ENCODE assay signal across 26 cellular contexts in the genomic region with DNA sequence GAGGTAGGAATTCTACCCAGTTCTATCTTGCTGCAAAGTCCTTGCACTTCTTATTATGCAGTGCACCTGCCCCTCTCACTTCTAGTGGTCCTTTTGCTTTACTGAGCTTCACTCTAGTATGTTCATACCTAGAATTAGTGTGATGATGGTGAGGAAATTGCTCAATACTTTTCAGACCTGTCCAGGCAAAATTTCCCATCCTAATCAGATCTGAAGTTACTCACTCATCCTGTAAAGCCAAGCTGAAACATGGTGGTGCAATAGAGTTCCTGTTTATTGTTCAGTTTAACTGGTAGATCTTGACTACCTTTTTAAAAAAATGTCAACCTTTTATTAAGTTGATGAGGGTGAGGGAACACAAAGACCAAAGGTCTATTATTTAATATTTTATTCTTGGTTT. TPM values are rescaled to one million over a fixed set of nuclear protein-coding genes. Genes with fewer than 3 reads are reported as not detected.
DNase-seq lines count a peak whose midpoint lies in the region; ATAC-seq and TF ChIP-seq lines count a peak whose summit lies in the region.
"Had no signal": no experiment of that assay in that cellular context is flagged by ENCODE, and none has a peak within 500 bp of the region (broad histone marks: within the 10 kb centered on the region; RNA-seq: fewer than 3 reads in every experiment).

No MANE protein-coding gene starts in this region.

- no peak overlapping the region for H4K8ac ChIP-seq in trophoblast cell (ENCODE audit: low read depth, low read length)

- H2BK120ac ChIP-seq in trophoblast cell (ENCODE audit: insufficient read depth, low read length, poor library complexity) = no peak overlapping the region

- H4K91ac ChIP-seq in trophoblast cell (ENCODE audit: low read depth, low read length) = no peak overlapping the region

- H3K36me3 Mint-ChIP-seq in activated CD8-positive, alpha-beta memory T cell treated with anti-CD3 and anti-CD28 coated beads, Interleukin-2, amount 10 ng/mL, durations not matched to agents 7 days and 5 days = no peaks in the 10 kb centered on the region
- H3K36me3 Mint-ChIP-seq: CD4-positive, alpha-beta memory T cell; T-cell had no signal

- no peak overlapping the region for H3K9ac ChIP-seq in trophoblast cell (ENCODE audit: low read length)

- H2BK5ac ChIP-seq in trophoblast cell (ENCODE audit: low read depth, low read length, poor library complexity) = no peak overlapping the region

- H3K36me3 ChIP-seq in RWPE2 (ENCODE audit: low read depth) (no peaks in the 10 kb centered on the region), trophoblast cell (ENCODE audit: control insufficient read depth in 1 of 2, insufficient read depth in 2 of 2, low read length in 2 of 2) (no peaks in the 10 kb centered on the region)

- no peaks in the 10 kb centered on the region for H3K9me3 Mint-ChIP-seq in activated CD8-positive, alpha-beta memory T cell treated with anti-CD3 and anti-CD28 coated beads, Interleukin-2, amount 10 ng/mL, durations not matched to agents 7 days and 5 days (ENCODE audit: low read depth)

- H2BK12ac ChIP-seq in trophoblast cell (ENCODE audit: low read length) = no peak overlapping the region

- H3K14ac ChIP-seq in trophoblast cell (ENCODE audit: low read length) = no peak overlapping the region

- H3K4me2 ChIP-seq in trophoblast cell (ENCODE audit: low read length) = no peak overlapping the region
- H3K4me2 ChIP-seq: PC-9 had no signal

- no peak overlapping the region for H3K4ac ChIP-seq in trophoblast cell (ENCODE audit: low read depth, low read length)

- H3K4me3 Mint-ChIP-seq in activated CD8-positive, alpha-beta memory T cell treated with anti-CD3 and anti-CD28 coated beads, Interleukin-2, amount 10 ng/mL, durations not matched to agents 7 days and 5 days = no peak overlapping the region
- H3K4me3 Mint-ChIP-seq: CD4-positive, alpha-beta memory T cell; T-cell had no signal

- H3K4me1 Mint-ChIP-seq in activated CD8-positive, alpha-beta memory T cell treated with anti-CD3 and anti-CD28 coated beads, Interleukin-2, amount 10 ng/mL, durations not matched to agents 7 days and 5 days = no peaks in the 10 kb centered on the region
- H3K4me1 Mint-ChIP-seq: CD4-positive, alpha-beta memory T cell; T-cell had no signal

- H3K79me2 ChIP-seq in trophoblast cell (ENCODE audit: control insufficient read depth, insufficient read depth, low read length, poor library complexity) = no peaks in the 10 kb centered on the region

- H3K23ac ChIP-seq in trophoblast cell (ENCODE audit: low read length) = no peak overlapping the region

- H3K27ac ChIP-seq in RWPE2 (ENCODE audit: poor library complexity, severe bottlenecking) = peak overlapping the region; percentile 71
- no peak overlapping the region for H3K27ac ChIP-seq in trophoblast cell (ENCODE audit: low read depth, low read length)
- H3K27ac ChIP-seq: PC-9 had no signal

- H3K79me1 ChIP-seq in trophoblast cell (ENCODE audit: low read length) = no peaks in the 10 kb centered on the region

- DNase-seq in NCI-H226 (peak; percentile 75), RWPE2 (ENCODE audit: low spot score) (no peak), trophoblast cell (peak; percentile 42 to 80), H4 (ENCODE audit: low spot score) (no peak)
- DNase-seq in activated CD8-positive, alpha-beta memory T cell treated with anti-CD3 and anti-CD28 coated beads, Interleukin-2, amount 10 ng/mL, durations not matched to agents 7 days and 5 days = no peak
- DNase-seq: C1 segment of cervical spinal cord; CD4-positive, alpha-beta memory T cell; COR-L47; DMS53; GOT3; HCEC 1CT; IMR-90; KG1; MM.1S; NCI-H1048; NCI-H1417 treated with DMSO at 0.1 percent for 48 hours; NCI-H1694 treated with DMSO at 0.1 percent for 48 hours; NCI-H2081; NCI-H2171 treated with DMSO at 0.1 percent for 48 hours; NCI-H524; NCI-H748 treated with DMSO at 0.1 percent for 48 hours; PC-9; SHP77; T-cell had no signal

- CTCF ChIA-PET in activated CD8-positive, alpha-beta memory T cell treated with anti-CD3 and anti-CD28 coated beads, Interleukin-2, amount 10 ng/mL, durations not matched to agents 7 days and 5 days (lab: Charles Lee) = no interaction called here

- no peak overlapping the region for H2AK5ac ChIP-seq in trophoblast cell (ENCODE audit: low read length)

- no peak overlapping the region for H3K18ac ChIP-seq in trophoblast cell (ENCODE audit: low read length)

- no peaks in the 10 kb centered on the region for H3K27me3 Mint-ChIP-seq in activated CD8-positive, alpha-beta memory T cell treated with anti-CD3 and anti-CD28 coated beads, Interleukin-2, amount 10 ng/mL, durations not matched to agents 7 days and 5 days
- H3K27me3 Mint-ChIP-seq: CD4-positive, alpha-beta memory T cell; T-cell had no signal

- H3K27me3 ChIP-seq in RWPE2 (ENCODE audit: insufficient read depth, poor library complexity, severe bottlenecking) = no peaks in the 10 kb centered on the region
- H3K27me3 ChIP-seq in trophoblast cell (ENCODE audit: insufficient read depth, low read length) = no peaks in the 10 kb centered on the region

- no peak overlapping the region for H2AFZ ChIP-seq in trophoblast cell (ENCODE audit: insufficient read depth, low read length, poor library complexity)
- H2AFZ ChIP-seq: PC-9 had no signal

- ATAC-seq in RWPE2 (ENCODE audit: low read depth) (peak; percentile 79), esophagus mucosa (peak; percentile 72), HG03432 (IDR thresholded peaks at IDR 0.05; ENCODE audit: unreplicated experiment) (no peak)
- no peak for ATAC-seq in activated CD8-positive, alpha-beta memory T cell treated with anti-CD3 and anti-CD28 coated beads, Interleukin-2, amount 10 ng/mL, durations not matched to agents 7 days and 5 days
- ATAC-seq: T-cell had no signal

- H3K27ac Mint-ChIP-seq in activated CD8-positive, alpha-beta memory T cell treated with anti-CD3 and anti-CD28 coated beads, Interleukin-2, amount 10 ng/mL, durations not matched to agents 7 days and 5 days = no peak overlapping the region
- H3K27ac Mint-ChIP-seq: CD4-positive, alpha-beta memory T cell; T-cell had no signal

- H3K4me1 ChIP-seq in RWPE2 (ENCODE audit: insufficient read depth, poor library complexity, severe bottlenecking) (peaks cover 38% of the 10 kb centered on the region), trophoblast cell (ENCODE audit: control insufficient read depth in 1 of 2, insufficient read depth in 2 of 2, low read length in 2 of 2) (no peaks in the 10 kb centered on the region)

- no peak for TF ChIP-seq CTCF in RWPE2 (IDR thresholded peaks at IDR 0.05; ENCODE audit: poor library complexity, severe bottlenecking)

- H3K4me3 ChIP-seq in RWPE2 (ENCODE audit: severe bottlenecking) (no peak overlapping the region), trophoblast cell (ENCODE audit: low read depth, low read length) (no peak overlapping the region)
- H3K4me3 ChIP-seq: PC-9 had no signal

- H3K9me3 ChIP-seq in RWPE2 (ENCODE audit: severe bottlenecking) (no peaks in the 10 kb centered on the region), trophoblast cell (ENCODE audit: insufficient read depth, low read depth, low read length) (no peaks in the 10 kb centered on the region)

- no peak overlapping the region for H4K12ac ChIP-seq in trophoblast cell (ENCODE audit: low read depth, low read length)

RNA-seq across cellular contexts. Expression of a gene that starts 12.6 kb away (rescaled TPM):
- 1.0 TPM for total RNA-seq in esophagus mucosa
- 29.2 and 29.8 TPM in 2 replicates for polyA plus RNA-seq in trophoblast cell (2013)
- total RNA-seq in activated CD8-positive, alpha-beta memory T cell treated with anti-CD3 and anti-CD28 coated beads, Interleukin-2, amount 10 ng/mL, durations not matched to agents 7 days and 5 days = not detected
- 2.4 and 2.7 TPM in 2 replicates for total RNA-seq in H4 (2014; rRNA removed; shearing (Covaris generic))
- total RNA-seq: CD4-positive, alpha-beta memory T cell had no signal
- polyA plus RNA-seq: CD4-positive, alpha-beta memory T cell had no signal

Comparison
In these comparisons a context has a peak if more than half of its experiments do, and no peak if none do; other contexts are left out.
1. DNase-seq: peak in NCI-H226 (single experiment) and trophoblast cell (2 of 2); none in RWPE2 (single experiment), activated CD8-positive, alpha-beta memory T cell treated with anti-CD3 and anti-CD28 coated beads, Interleukin-2, amount 10 ng/mL, durations not matched to agents 7 days and 5 days (single experiment) and H4 (single experiment).
2. ATAC-seq: peak in RWPE2 (single experiment) and esophagus mucosa (single experiment); none in HG03432 (single experiment) and activated CD8-positive, alpha-beta memory T cell treated with anti-CD3 and anti-CD28 coated beads, Interleukin-2, amount 10 ng/mL, durations not matched to agents 7 days and 5 days (single experiment).